ENCODE assay signal across 8 cellular contexts in genomic region chr16:71807905-71808592, GRCh38. TPM values are rescaled to one million over a fixed set of nuclear protein-coding genes. Genes with fewer than 3 reads are reported as not detected.
DNase-seq lines count a peak whose midpoint lies in the region; ATAC-seq and TF ChIP-seq lines count a peak whose summit lies in the region.

No MANE protein-coding gene starts in this region.

- H3K4me3 ChIP-seq in CD8-positive, alpha-beta memory T cell (ENCODE audit: low read length) = peak overlapping the region; percentile 90
- H3K4me3 ChIP-seq in fibroblast of lung (replicated peaks in 1 of 4; ENCODE audit: control extremely low read depth in 1 of 4, insufficient read depth in 1 of 4, low read depth in 3 of 4, low read length in 4 of 4) = peak overlapping the region; percentile 54 to 86 (median 80)
- peak overlapping the region; percentile 99 for H3K4me3 ChIP-seq in upper lobe of right lung

- CTCF ChIA-PET in CD8-positive, alpha-beta memory T cell (lab: Charles Lee) = interaction anchor here (1.1 to 6.3 kb wide), 6 partner anchors 35 to 100 kb away, joined by 3 to 44 read pairs (median 4); no protein-coding TSS in a partner anchor

- no peaks in the 10 kb centered on the region for H3K27me3 ChIP-seq in CD8-positive, alpha-beta memory T cell (ENCODE audit: insufficient read depth, low read length, poor library complexity, severe bottlenecking)
- H3K27me3 ChIP-seq in fibroblast of lung (ENCODE audit: control insufficient read depth, insufficient read depth, low read length) (no peaks in the 10 kb centered on the region), upper lobe of right lung (no peaks in the 10 kb centered on the region)

- peak overlapping the region; percentile 97 for H3K27ac ChIP-seq in CD8-positive, alpha-beta memory T cell (ENCODE audit: low read depth, low read length)
- H3K27ac ChIP-seq in fibroblast of lung (ENCODE audit: insufficient read depth, low read length) (peak overlapping the region; percentile 100), upper lobe of right lung (peak overlapping the region; percentile 100)

- intact Hi-C loops in activated CD4-positive, alpha-beta T cell treated with anti-CD3 and anti-CD28 coated beads, Interleukin-2, amount 10 ng/mL, durations not matched to agents 24 days and 14 days (cut with micrococcal nuclease) = loop anchor here (1.0 to 10.0 kb wide), 7 partner anchors 34 to 284 kb away; partner anchors contain the start of genes DHODH, DHX38, IST1 and TXNL4B
- intact Hi-C loops in upper lobe of right lung (cut with DNase I) = no loop called here

- H2AFZ ChIP-seq in fibroblast of lung (ENCODE audit: low read length) = no peak overlapping the region

- H3K4me2 ChIP-seq in fibroblast of lung (ENCODE audit: extremely low read depth, insufficient read depth, low read length) = peak overlapping the region; percentile 81

- peaks cover 0 to 5% of the 10 kb centered on the region in 2 donors for H3K27me3 Mint-ChIP-seq in CD8-positive, alpha-beta memory T cell
- no peaks in the 10 kb centered on the region for H3K27me3 Mint-ChIP-seq in activated CD4-positive, alpha-beta T cell treated with anti-CD3 and anti-CD28 coated beads, Interleukin-2, amount 10 ng/mL, durations not matched to agents 24 days and 14 days
- H3K27me3 Mint-ChIP-seq in nephron progenitor cell (ENCODE audit: low read depth, poor library complexity) = no peaks in the 10 kb centered on the region

- H4K20me1 ChIP-seq in fibroblast of lung (ENCODE audit: control insufficient read depth, extremely low read depth, insufficient read depth, low read length) = no peaks in the 10 kb centered on the region

- peaks cover 30% of the 10 kb centered on the region for H3K4me1 ChIP-seq in CD8-positive, alpha-beta memory T cell (ENCODE audit: insufficient read depth, low read length)
- H3K4me1 ChIP-seq in fibroblast of lung (ENCODE audit: control insufficient read depth, extremely low read depth, insufficient read depth, low read length) (no peaks in the 10 kb centered on the region), upper lobe of right lung (peaks cover 38% of the 10 kb centered on the region)

- POLR2A ChIA-PET in CD8-positive, alpha-beta memory T cell (lab: Charles Lee) = interaction anchor here (0.7 to 3.6 kb wide), 8 partner anchors 37 to 243 kb away, joined by 3 to 43 read pairs (median 8); partner anchors contain the start of genes ATXN1L, IST1 and ZNF821

- peaks cover 0 to 34% (median 0%) of the 10 kb centered on the region in 3 donors for H3K36me3 Mint-ChIP-seq in CD8-positive, alpha-beta memory T cell
- H3K36me3 Mint-ChIP-seq in activated CD4-positive, alpha-beta T cell treated with anti-CD3 and anti-CD28 coated beads, Interleukin-2, amount 10 ng/mL, durations not matched to agents 24 days and 14 days (ENCODE audit: low read depth) = peaks cover 18% of the 10 kb centered on the region
- peaks cover 18% of the 10 kb centered on the region for H3K36me3 Mint-ChIP-seq in nephron progenitor cell (ENCODE audit: low read depth)

- TF ChIP-seq CTCF in GM20000 (IDR thresholded peaks at IDR 0.05; ENCODE audit: extremely low read depth, missing control alignments) = no peak
- no peak for TF ChIP-seq CTCF in fibroblast of lung (conservative IDR thresholded peaks at IDR 0.05 in 1 of 2, IDR thresholded peaks at IDR 0.05 in 1 of 2; ENCODE audit: low read depth in 1 of 2, low read length in 2 of 2)
- no peak for TF ChIP-seq CTCF in nephron progenitor cell (IDR thresholded peaks at IDR 0.05)
- TF ChIP-seq CTCF in upper lobe of right lung (IDR thresholded peaks at IDR 0.05) = no peak

- DNase-seq in CD8-positive, alpha-beta memory T cell = peak in 1 of 5 donors; percentile 9
- peak; percentile 53 for DNase-seq in GM20000 (ENCODE audit: low spot score)
- peak; percentile 34 for DNase-seq in HK-2 (ENCODE audit: unreplicated experiment)
- DNase-seq in activated CD4-positive, alpha-beta T cell treated with anti-CD3 and anti-CD28 coated beads, Interleukin-2, amount 10 ng/mL, durations not matched to agents 24 days and 14 days = peak; percentile 66
- DNase-seq in fibroblast of lung (ENCODE audit: low read depth in 2 of 2) = peak; percentile 12 to 38
- no peak for DNase-seq in nephron progenitor cell
- DNase-seq in upper lobe of right lung = no peak
- no peak for DNase-seq in amniotic stem cell (lab: John Stamatoyannopoulos, UW)

- peak overlapping the region; percentile 97 to 100 (median 100) for H3K27ac Mint-ChIP-seq in CD8-positive, alpha-beta memory T cell
- H3K27ac Mint-ChIP-seq in activated CD4-positive, alpha-beta T cell treated with anti-CD3 and anti-CD28 coated beads, Interleukin-2, amount 10 ng/mL, durations not matched to agents 24 days and 14 days = peak overlapping the region; percentile 100
- peak overlapping the region; percentile 100 for H3K27ac Mint-ChIP-seq in nephron progenitor cell

- H3K9me3 ChIP-seq in CD8-positive, alpha-beta memory T cell (ENCODE audit: low read length) = no peaks in the 10 kb centered on the region
- H3K9me3 ChIP-seq in fibroblast of lung (ENCODE audit: control insufficient read depth, insufficient read depth, low read depth, low read length) = no peaks in the 10 kb centered on the region
- no peaks in the 10 kb centered on the region for H3K9me3 ChIP-seq in upper lobe of right lung

- peak; percentile 33 for ATAC-seq in upper lobe of right lung

- peak overlapping the region; percentile 98 for H3K9ac ChIP-seq in fibroblast of lung (ENCODE audit: insufficient read depth, low read length)

- H3K36me3 ChIP-seq in CD8-positive, alpha-beta memory T cell (ENCODE audit: insufficient read depth, low read length) = no peaks in the 10 kb centered on the region
- H3K36me3 ChIP-seq in fibroblast of lung (ENCODE audit: control insufficient read depth, insufficient read depth, low read length) (no peaks in the 10 kb centered on the region), upper lobe of right lung (peaks cover 13% of the 10 kb centered on the region)

- peak overlapping the region; percentile 90 to 100 (median 95) for H3K4me3 Mint-ChIP-seq in CD8-positive, alpha-beta memory T cell
- H3K4me3 Mint-ChIP-seq in activated CD4-positive, alpha-beta T cell treated with anti-CD3 and anti-CD28 coated beads, Interleukin-2, amount 10 ng/mL, durations not matched to agents 24 days and 14 days = peak overlapping the region; percentile 94
- H3K4me3 Mint-ChIP-seq in nephron progenitor cell = peak overlapping the region; percentile 99

- peaks cover 28 to 62% (median 43%) of the 10 kb centered on the region in 3 donors for H3K4me1 Mint-ChIP-seq in CD8-positive, alpha-beta memory T cell
- H3K4me1 Mint-ChIP-seq in activated CD4-positive, alpha-beta T cell treated with anti-CD3 and anti-CD28 coated beads, Interleukin-2, amount 10 ng/mL, durations not matched to agents 24 days and 14 days = peaks cover 25% of the 10 kb centered on the region
- peaks cover 21% of the 10 kb centered on the region for H3K4me1 Mint-ChIP-seq in nephron progenitor cell

- H3K79me2 ChIP-seq in fibroblast of lung (ENCODE audit: control insufficient read depth, insufficient read depth, low read length) = peaks cover 51% of the 10 kb centered on the region

- H3K9me3 Mint-ChIP-seq in CD8-positive, alpha-beta memory T cell = no peaks in the 10 kb centered on the region
- H3K9me3 Mint-ChIP-seq in activated CD4-positive, alpha-beta T cell treated with anti-CD3 and anti-CD28 coated beads, Interleukin-2, amount 10 ng/mL, durations not matched to agents 24 days and 14 days = no peaks in the 10 kb centered on the region
- no peaks in the 10 kb centered on the region for H3K9me3 Mint-ChIP-seq in nephron progenitor cell

RNA-seq across cellular contexts. Expression of gene AP1G1, which starts 0.6 kb away (rescaled TPM):
- total RNA-seq in CD8-positive, alpha-beta memory T cell = 10 to 100 TPM; 80.4 to 83.3 TPM
- 10.9 TPM for polyA plus RNA-seq in CD8-positive, alpha-beta memory T cell
- total RNA-seq in activated CD4-positive, alpha-beta T cell treated with anti-CD3 and anti-CD28 coated beads, Interleukin-2, amount 10 ng/mL, durations not matched to agents 24 days and 14 days = 98.3 and 99.5 TPM in 2 replicates
- total RNA-seq in fibroblast of lung (45.7 and 55.5 TPM in 2 replicates), upper lobe of right lung (90.0 TPM)
- polyA plus RNA-seq in fibroblast of lung = 102 and 106 TPM in 2 replicates
- 49.8 and 52.1 TPM in 2 replicates for polyA plus RNA-seq in fibroblast of lung (2012)
- polyA minus RNA-seq in fibroblast of lung (ENCODE audit: low replicate concordance) = 100 and 128 TPM in 2 replicates

RNA-seq across cellular contexts. Expression of gene ATXN1L, which starts 37.7 kb away (rescaled TPM):
- total RNA-seq in CD8-positive, alpha-beta memory T cell = 10 to 100 TPM; 16.9 to 19.7 TPM
- 11.9 TPM for polyA plus RNA-seq in CD8-positive, alpha-beta memory T cell
- 16.7 and 19.3 TPM in 2 replicates for total RNA-seq in activated CD4-positive, alpha-beta T cell treated with anti-CD3 and anti-CD28 coated beads, Interleukin-2, amount 10 ng/mL, durations not matched to agents 24 days and 14 days
- total RNA-seq in fibroblast of lung (11.0 and 13.2 TPM in 2 replicates), upper lobe of right lung (32.2 TPM)
- 10.6 and 11.5 TPM in 2 replicates for polyA plus RNA-seq in fibroblast of lung
- polyA plus RNA-seq in fibroblast of lung (2012) = 6.8 and 11.1 TPM in 2 replicates
- 16.7 and 19.6 TPM in 2 replicates for polyA minus RNA-seq in fibroblast of lung (ENCODE audit: low replicate concordance)

Comparison
In these comparisons a context has a peak if more than half of its experiments do, and no peak if none do; other contexts are left out.
1. DNase-seq: peak in GM20000 (single experiment), HK-2 (single experiment), activated CD4-positive, alpha-beta T cell treated with anti-CD3 and anti-CD28 coated beads, Interleukin-2, amount 10 ng/mL, durations not matched to agents 24 days and 14 days (single experiment) and fibroblast of lung (2 of 2); none in nephron progenitor cell (single experiment), upper lobe of right lung (single experiment) and amniotic stem cell (single experiment).
2. Peak in every context shown above with its lines, with median percentiles within 50 percentile points of each other: H3K27ac ChIP-seq, H3K4me3 ChIP-seq, H3K27ac Mint-ChIP-seq and H3K4me3 Mint-ChIP-seq.